Comparison of ENCODE assay signal across 18 cellular contexts in genomic region chr20:58106143-58106750, GRCh38.
"Had no signal": no experiment of that assay in that cellular context is flagged by ENCODE, and none has a peak within 500 bp of the region (broad histone marks: within the 10 kb centered on the region; RNA-seq: fewer than 3 reads in every experiment).

No MANE protein-coding gene starts in this region.

- ATAC-seq: heart left ventricle, mucosa of descending colon, natural killer cell, pancreas, right cardiac atrium had no signal

- H3K4me1 ChIP-seq: heart left ventricle, pancreas, stomach, transverse colon had no signal

- H3K36me3 ChIP-seq: heart left ventricle, pancreas, stomach, thoracic aorta, transverse colon had no signal

- H3K4me1 Mint-ChIP-seq: natural killer cell had no signal

- H3K27me3 ChIP-seq: heart left ventricle, pancreas, transverse colon had no signal

- H3K36me3 Mint-ChIP-seq: natural killer cell had no signal

- H3K9me3 Mint-ChIP-seq: natural killer cell, neural crest cell had no signal

- H3K4me3 Mint-ChIP-seq: natural killer cell, neural crest cell had no signal

- H3K9me3 ChIP-seq: mucosa of descending colon, pancreas, thoracic aorta, transverse colon had no signal

- H3K4me3 ChIP-seq: heart left ventricle, mucosa of descending colon, pancreas, stomach, thoracic aorta, transverse colon had no signal

- H3K27ac Mint-ChIP-seq: natural killer cell, progenitor cell of endocrine pancreas had no signal

- DNase-seq: dermis blood vessel endothelial cell; foreskin melanocyte; heart left ventricle; hippocampal formation; mucosa of descending colon; natural killer cell; nucleus accumbens; pancreas; right cardiac atrium; small intestine; stimulated activated CD4-positive, alpha-beta T cell treated with anti-CD3 and anti-CD28 coated beads, Interleukin-12 subunit alpha, Interleukin-12 subunit beta, amount 100 ng/mL, for 4 hours; stimulated activated naive CD4-positive, alpha-beta T cell; stomach; substantia nigra; transverse colon had no signal

- H3K27ac ChIP-seq: heart left ventricle, pancreas, stomach, thoracic aorta, transverse colon had no signal
